1 cellular context compared by ENCODE assay signal in genomic region chr3:138694287-138695007, GRCh38.
A peak's percentile ranks its signal among the peaks of the same experiment; 100 is the strongest.
TF ChIP-seq lines count a peak whose summit lies in the region.

No MANE protein-coding gene starts in this region.

TF ChIP-seq in K562, 482 proteins besides CTCF, POLR2A, EP300 and RAD21 (continued from another document):
- TF ChIP-seq THAP12 (CRISPR knock-in tag; IDR thresholded peaks at IDR 0.05) (no peak), ZNF699 (CRISPR knock-in tag; IDR thresholded peaks at IDR 0.05; ENCODE audit: insufficient replicate concordance) (no peak), TCF7L2 (IDR thresholded peaks at IDR 0.05; ENCODE audit: low read depth, low read length) (no peak), THRA (IDR thresholded peaks at IDR 0.05) (no peak), SMAD2 (IDR thresholded peaks at IDR 0.05; ENCODE audit: low read depth, low read length) (no peak), ZNF175 (CRISPR knock-in tag; IDR thresholded peaks at IDR 0.05; ENCODE audit: low read depth) (no peak), BRD4 (IDR thresholded peaks at IDR 0.05) (no peak), ARID2 (IDR thresholded peaks at IDR 0.05) (no peak), LEF1 (IDR thresholded peaks at IDR 0.05) (peak; percentile 45; the same call in 1 of the 2 replicates), HBP1 (CRISPR knock-in tag; IDR thresholded peaks at IDR 0.05) (no peak), HMBOX1 (IDR thresholded peaks at IDR 0.05) (peak; percentile 68; the same call in 1 of the 2 replicates), RBFOX2 (IDR thresholded peaks at IDR 0.05; ENCODE audit: low read depth, low read length) (no peak), SFPQ (IDR thresholded peaks at IDR 0.05; ENCODE audit: low read depth, low read length) (no peak), SNIP1 (IDR thresholded peaks at IDR 0.05; ENCODE audit: low read depth) (no peak), ZC3H4 (CRISPR knock-in tag; IDR thresholded peaks at IDR 0.05; ENCODE audit: borderline replicate concordance) (no peak), ZNF3 (CRISPR knock-in tag; IDR thresholded peaks at IDR 0.05) (no peak), ZNF263 (CRISPR knock-in tag; IDR thresholded peaks at IDR 0.05; ENCODE audit: borderline replicate concordance) (peak; percentile 90), DIDO1 (tag; IDR thresholded peaks at IDR 0.05; ENCODE audit: low read depth) (no peak), TCF3 (CRISPR knock-in tag; IDR thresholded peaks at IDR 0.05) (no peak), SNRNP70 (optimal IDR thresholded peaks at IDR 0.05; ENCODE audit: low read depth, low read length) (no peak), SIN3B (IDR thresholded peaks at IDR 0.05; ENCODE audit: low read depth) (no peak), FOXJ3 (CRISPR knock-in tag; IDR thresholded peaks at IDR 0.05) (no peak), NFE2 (IDR thresholded peaks at IDR 0.05; ENCODE audit: low read depth) (peak; percentile 60), JUN (IDR thresholded peaks at IDR 0.05; ENCODE audit: borderline replicate concordance, low read depth, low read length) (peak; percentile 88), JUN (CRISPR knock-in tag; IDR thresholded peaks at IDR 0.05; ENCODE audit: borderline replicate concordance) (no peak), ZNF707 (CRISPR knock-in tag; conservative IDR thresholded peaks at IDR 0.05) (no peak), STAT5B (CRISPR knock-in tag; IDR thresholded peaks at IDR 0.05) (no peak), NFATC3 (IDR thresholded peaks at IDR 0.05) (no peak), SLC30A9 (CRISPR knock-in tag; IDR thresholded peaks at IDR 0.05) (no peak), PBX2 (CRISPR knock-in tag; IDR thresholded peaks at IDR 0.05; ENCODE audit: low read depth) (no peak), PBX2 (tag; conservative IDR thresholded peaks at IDR 0.05; ENCODE audit: low read depth) (peak; percentile 93), PTBP1 (IDR thresholded peaks at IDR 0.05; ENCODE audit: low read depth, low read length) (no peak), ZFX (CRISPR knock-in tag; IDR thresholded peaks at IDR 0.05) (peak; percentile 18; the same call in 1 of the 2 replicates), RBM14 (IDR thresholded peaks at IDR 0.05; ENCODE audit: borderline replicate concordance, insufficient read depth, low read depth, low read length) (no peak), ARNT (IDR thresholded peaks at IDR 0.05) (peak in 1 of 2 experiments; percentile 86; a peak in 1 of 4 replicates), USF2 (CRISPR knock-in tag; IDR thresholded peaks at IDR 0.05) (no peak), KHSRP (IDR thresholded peaks at IDR 0.05) (no peak), ZNF212 (CRISPR knock-in tag; IDR thresholded peaks at IDR 0.05) (no peak), ZNF41 (CRISPR knock-in tag; conservative IDR thresholded peaks at IDR 0.05) (no peak), CHAMP1 (IDR thresholded peaks at IDR 0.05) (no peak), ZC3H11A (IDR thresholded peaks at IDR 0.05; ENCODE audit: low read depth, low read length) (no peak), ARID4B (CRISPR knock-in tag; IDR thresholded peaks at IDR 0.05) (no peak), HDAC2 (IDR thresholded peaks at IDR 0.05) (no peak)
